Comparison of ENCODE assay signal across 1 cellular context in the genomic region with DNA sequence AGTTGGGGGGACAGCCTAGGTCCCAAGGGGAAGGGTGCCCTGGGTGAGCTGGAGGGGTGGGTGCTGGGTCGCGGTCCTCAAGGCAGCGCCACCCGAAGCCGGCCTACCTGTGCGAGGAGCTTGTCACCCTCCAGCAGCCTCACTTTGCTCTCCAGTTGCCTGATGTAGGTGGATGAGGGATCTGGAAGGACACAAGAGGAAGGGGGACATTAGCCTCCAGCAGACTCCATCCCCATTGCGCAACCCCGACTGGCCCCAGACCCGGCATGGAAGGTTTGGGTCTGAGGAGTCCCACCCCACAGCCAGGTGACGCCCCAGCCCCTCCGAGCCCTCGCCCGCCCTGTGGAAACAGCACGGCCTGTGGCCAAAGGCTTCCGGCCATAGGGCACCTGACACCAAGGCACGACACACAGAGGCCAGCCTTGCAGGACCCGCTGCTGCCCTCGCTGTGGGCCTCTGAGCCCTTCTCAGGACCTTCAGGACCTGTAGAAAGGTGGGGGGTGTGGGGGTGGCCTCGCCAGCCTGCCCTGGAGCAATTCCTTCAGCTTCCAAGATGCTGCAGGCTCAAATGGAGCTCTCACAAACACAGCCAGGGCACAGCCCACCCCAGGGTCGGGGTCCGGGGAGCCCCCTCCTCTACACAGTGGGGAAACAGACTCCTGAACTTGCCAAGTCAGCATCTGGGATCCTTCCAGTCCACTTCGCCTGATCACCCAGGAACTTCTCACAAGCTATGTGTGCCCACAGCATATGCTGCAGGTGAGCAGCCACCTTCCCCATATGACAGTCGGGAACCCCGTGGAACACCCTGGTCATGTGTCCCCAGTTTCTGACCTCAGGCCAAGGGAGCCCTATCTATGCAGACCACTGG.
TF ChIP-seq lines count a peak whose summit lies in the region.

No MANE protein-coding gene starts in this region.

TF ChIP-seq in IMR-90, 13 proteins besides CTCF, POLR2A, EP300 and RAD21:
- TF ChIP-seq NFE2L2 (IDR thresholded peaks at IDR 0.05; ENCODE audit: low read depth, low read length): no peak
- TF ChIP-seq FOS (IDR thresholded peaks at IDR 0.05; ENCODE audit: low read depth, low read length): no peak
- TF ChIP-seq MAFK (IDR thresholded peaks at IDR 0.05; ENCODE audit: low read depth, low read length): peak; percentile 33; the same call in 1 of the 2 replicates
- peak; percentile 88 for TF ChIP-seq CEBPB (IDR thresholded peaks at IDR 0.05; ENCODE audit: low read depth, low read length)
